Comparison of ENCODE assay signal across 8 cellular contexts in the genomic region with DNA sequence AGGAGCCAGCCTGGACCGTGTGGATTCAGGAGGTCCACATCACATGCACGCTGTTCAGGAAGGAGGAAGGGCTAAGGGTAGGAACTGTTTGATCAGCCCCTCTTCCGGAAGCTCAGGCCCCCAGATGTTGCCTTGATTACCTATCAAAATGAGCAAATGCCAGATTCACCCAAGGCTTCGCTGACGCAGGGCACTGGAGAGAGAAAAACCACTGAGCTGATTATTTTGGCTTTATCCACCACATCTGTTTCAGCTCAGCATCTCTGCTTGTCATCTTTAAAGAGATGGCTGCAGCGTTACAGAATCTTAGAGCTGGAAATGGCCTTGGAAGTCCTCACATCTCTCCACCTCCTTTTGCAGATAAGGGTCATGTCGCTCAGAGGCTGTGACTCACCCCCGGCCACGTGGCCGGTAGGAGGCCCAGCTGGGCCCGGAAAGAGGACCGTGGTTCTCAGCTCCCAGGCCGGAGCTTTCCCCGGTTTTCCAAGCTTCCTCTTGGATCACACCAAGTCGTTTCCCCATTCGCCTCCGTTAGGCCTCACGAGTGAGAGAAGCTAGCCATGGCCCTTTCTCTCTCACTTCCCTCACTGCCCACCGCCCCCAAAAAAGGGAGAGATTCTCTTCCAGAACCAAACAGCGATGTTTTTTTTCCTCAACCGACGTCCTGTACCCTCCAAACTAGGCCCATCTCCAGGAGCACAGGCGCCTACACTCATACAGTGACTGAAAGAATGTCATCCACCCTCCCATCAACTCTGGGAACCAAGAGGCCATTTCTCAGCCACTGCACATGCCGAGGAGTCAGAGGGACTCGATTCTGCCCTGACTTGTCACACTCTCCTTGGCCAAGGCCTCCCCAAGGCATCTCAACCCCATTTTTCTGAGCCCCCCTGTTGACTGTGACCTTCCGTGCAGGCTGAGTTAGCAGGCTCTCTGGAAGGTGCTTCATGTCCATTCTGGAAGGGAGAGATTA. TPM values are rescaled to one million over a fixed set of nuclear protein-coding genes. Genes with fewer than 3 reads are reported as not detected.
DNase-seq lines count a peak whose midpoint lies in the region; ATAC-seq and TF ChIP-seq lines count a peak whose summit lies in the region.

No MANE protein-coding gene starts in this region.

- POLR2A ChIA-PET in CD4-positive, alpha-beta memory T cell (lab: Charles Lee; ENCODE audit: partially characterized antibody), result interaction anchor here (0.6 kb wide), 1 partner anchor 196 kb away, joined by 3 read pairs; no protein-coding TSS in a partner anchor

- ATAC-seq in stimulated activated naive CD8-positive, alpha-beta T cell treated with anti-CD3 and anti-CD28 coated beads, Interleukin-15, Interleukin-2, amounts not matched to agents 100 U/mL and 50 U/mL, for 24 hours, result no peak

- CTCF ChIA-PET in CD4-positive, alpha-beta memory T cell (lab: Charles Lee; ENCODE audit: partially characterized antibody), result no interaction called here

- intact Hi-C loops in ascending aorta (cut with DNase I) (no loop called here), thyroid gland (cut with DNase I) (no loop called here)
- intact Hi-C loops in CD4-positive, alpha-beta memory T cell (cut with micrococcal nuclease), result no loop called here

- H3K27ac Mint-ChIP-seq in CD4-positive, alpha-beta memory T cell, result peak overlapping the region in 3 of 7 donors; percentile 1 to 74 (median 36)

- H3K27me3 ChIP-seq in ascending aorta, result no peaks in the 10 kb centered on the region
- no peaks in the 10 kb centered on the region for H3K27me3 ChIP-seq in thyroid gland
- H3K27me3 ChIP-seq in CD4-positive, alpha-beta memory T cell (ENCODE audit: insufficient read depth, low read length), result no peaks in the 10 kb centered on the region

- H3K4me1 ChIP-seq in ascending aorta (peaks cover 0 to 18% of the 10 kb centered on the region in 2 donors), thyroid gland (peaks cover 9 to 31% of the 10 kb centered on the region in 2 donors)
- peaks cover 3% of the 10 kb centered on the region for H3K4me1 ChIP-seq in CD4-positive, alpha-beta memory T cell (ENCODE audit: insufficient read depth, low read length)

- no peaks in the 10 kb centered on the region for H3K36me3 ChIP-seq in ascending aorta
- no peaks in the 10 kb centered on the region for H3K36me3 ChIP-seq in thyroid gland
- no peaks in the 10 kb centered on the region for H3K36me3 ChIP-seq in CD4-positive, alpha-beta memory T cell (ENCODE audit: insufficient read depth, low read length)

- H3K4me3 Mint-ChIP-seq in CD4-positive, alpha-beta memory T cell, result no peak overlapping the region

- H3K4me3 ChIP-seq in ascending aorta, result no peak overlapping the region
- H3K4me3 ChIP-seq in thyroid gland (replicated peaks in 1 of 3), result no peak overlapping the region
- no peak overlapping the region for H3K4me3 ChIP-seq in CD4-positive, alpha-beta memory T cell (ENCODE audit: low read length in 2 of 2)

- no peaks in the 10 kb centered on the region for H3K36me3 Mint-ChIP-seq in CD4-positive, alpha-beta memory T cell

- H3K27me3 Mint-ChIP-seq in CD4-positive, alpha-beta memory T cell, result no peaks in the 10 kb centered on the region

- H3K27ac ChIP-seq in ascending aorta (peak overlapping the region; percentile 75 to 84), thyroid gland (peak overlapping the region in 2 of 3 donors; percentile 31 to 39)
- no peak overlapping the region for H3K27ac ChIP-seq in CD4-positive, alpha-beta memory T cell (ENCODE audit: low read depth, low read length)

- 73% methylated on average over 26 of the region's 26 CpGs for WGBS in thyroid gland, 2 donors

- H3K9me3 ChIP-seq in ascending aorta (no peaks in the 10 kb centered on the region), thyroid gland (no peaks in the 10 kb centered on the region)
- H3K9me3 ChIP-seq in CD4-positive, alpha-beta memory T cell (ENCODE audit: control insufficient read depth in 1 of 2, low read length in 2 of 2), result no peaks in the 10 kb centered on the region

- H3K9me3 Mint-ChIP-seq in CD4-positive, alpha-beta memory T cell, result no peaks in the 10 kb centered on the region

- TF ChIP-seq CTCF in ascending aorta (IDR thresholded peaks at IDR 0.05) (no peak), thyroid gland (IDR thresholded peaks at IDR 0.05) (no peak)

- H3K4me1 Mint-ChIP-seq in CD4-positive, alpha-beta memory T cell, result peaks cover 5 to 12% (median 8%) of the 10 kb centered on the region in 4 donors

- no peak for TF ChIP-seq POLR2A in thyroid gland (IDR thresholded peaks at IDR 0.05)

- DNase-seq in HK-2 (ENCODE audit: unreplicated experiment) (peak; percentile 71), ascending aorta (ENCODE audit: low spot score in 2 of 2) (peak in 1 of 2 donors; percentile 89), left kidney (ENCODE audit: low read depth, low spot score) (peak; percentile 67), thyroid gland (no peak), SKM-1 (lab: John Stamatoyannopoulos, UW; ENCODE audit: unreplicated experiment) (no peak), COR-L47 (lab: John Stamatoyannopoulos, UW) (no peak)
- no peak for DNase-seq in CD4-positive, alpha-beta memory T cell
- DNase-seq in stimulated activated naive CD8-positive, alpha-beta T cell treated with anti-CD3 and anti-CD28 coated beads, Interleukin-15, Interleukin-2, amounts not matched to agents 100 U/mL and 50 U/mL, for 24 hours, result no peak

RNA-seq across cellular contexts. Expression of a gene that starts 37.6 kb away (rescaled TPM):
- total RNA-seq in ascending aorta (not detected), thyroid gland (1 to 10 TPM in 3 of 4 donors, under 1 TPM in 1; 0.89 to 2.6 (median 2.2) TPM)
- total RNA-seq in CD4-positive, alpha-beta memory T cell, result under 1 TPM; 0.26 to 0.58 TPM
- not detected for polyA plus RNA-seq in CD4-positive, alpha-beta memory T cell

RNA-seq across cellular contexts. Expression of a gene that starts 57.7 kb away (rescaled TPM):
- total RNA-seq in ascending aorta, result not detected
- total RNA-seq in thyroid gland, result under 1 TPM in 1 of 4 donors, not detected in 3; 0.40 TPM
- total RNA-seq in CD4-positive, alpha-beta memory T cell, result 1 to 10 TPM; 1.1 to 1.6 TPM
- polyA plus RNA-seq in CD4-positive, alpha-beta memory T cell, result 100 to 1,000 TPM in 1 of 2 donors, 10 to 100 TPM in 1; 23.7 to 103 TPM

Comparison
In these comparisons a context has a peak if more than half of its experiments do, and no peak if none do; other contexts are left out.
1. DNase-seq: peak in HK-2 (single experiment) and left kidney (single experiment); none in thyroid gland (0 of 2), CD4-positive, alpha-beta memory T cell (0 of 5), stimulated activated naive CD8-positive, alpha-beta T cell treated with anti-CD3 and anti-CD28 coated beads, Interleukin-15, Interleukin-2, amounts not matched to agents 100 U/mL and 50 U/mL, for 24 hours (single experiment), SKM-1 (single experiment) and COR-L47 (single experiment).